ENCODE assay signal across 8 cellular contexts in the genomic region with DNA sequence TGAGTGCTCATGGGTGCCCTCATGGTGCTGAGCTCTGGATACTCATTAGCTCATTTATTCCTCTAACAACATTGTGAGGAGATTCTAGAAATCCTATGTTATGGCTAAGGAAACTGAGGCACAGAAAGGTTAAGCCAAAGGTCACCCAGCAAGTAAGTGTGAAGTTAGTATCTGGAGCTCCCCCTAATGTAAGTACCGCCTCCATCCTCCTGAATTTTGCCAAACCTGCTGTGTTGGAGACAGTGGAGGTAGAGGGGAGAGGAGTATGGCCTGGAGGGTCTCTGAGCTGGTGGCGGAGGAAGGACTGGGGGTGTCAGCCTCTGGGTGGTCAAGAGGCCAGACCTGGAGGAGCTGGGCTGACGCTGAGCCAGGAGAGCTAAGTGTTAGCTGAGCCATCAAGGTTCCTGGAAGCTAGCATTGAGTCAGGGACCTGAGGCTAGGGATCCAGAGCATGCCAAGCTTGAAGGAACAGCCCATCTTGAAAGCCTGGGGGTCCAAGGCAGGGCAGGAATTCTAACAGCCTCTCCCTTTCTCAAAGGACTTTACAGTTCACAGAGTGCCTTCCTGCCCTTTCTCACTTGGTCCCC.
A peak's percentile ranks its signal among the peaks of the same experiment; 100 is the strongest.
DNase-seq lines count a peak whose midpoint lies in the region; ATAC-seq and FAIRE-seq lines count a peak whose summit lies in the region.

No MANE protein-coding gene starts in this region.

- FAIRE-seq in small intestine (lab: Jason Lieb, UNC), result no peak
- no peak for FAIRE-seq in HTR-8/SVneo (lab: Jason Lieb, UNC)

- ATAC-seq in GM18498 (IDR thresholded peaks at IDR 0.05; ENCODE audit: unreplicated experiment), result peak; percentile 0

- WGBS in small intestine, 3 donors, result 87 to 91% (median 87%) methylated on average over 3 of the region's 3 CpGs

- DNase-seq in SJSA1 (ENCODE audit: low read depth in 1 of 2, low spot score in 2 of 2) (no peak), epithelial cell of prostate (ENCODE audit: low read depth, low spot score) (no peak), small intestine (no peak), HTR-8/SVneo (ENCODE audit: insufficient read length, low spot score) (no peak), NCI-H1417 treated with DMSO at 0.1 percent for 48 hours (lab: John Stamatoyannopoulos, UW) (no peak), NCI-H2107 (lab: John Stamatoyannopoulos, UW) (no peak), CD1c-positive myeloid dendritic cell (ENCODE audit: extremely low spot score) (no peak)

- H3K27me3 ChIP-seq in SJSA1 (replicated peaks) (no peaks in the 10 kb centered on the region), small intestine (ENCODE audit: control insufficient read depth in 2 of 2, insufficient read depth in 2 of 2, low read length in 2 of 2) (no peaks in the 10 kb centered on the region)

- H3K27ac ChIP-seq in SJSA1 (peak overlapping the region; percentile 76), epithelial cell of prostate (peak overlapping the region; percentile 77), small intestine (ENCODE audit: low read depth in 1 of 2, low read length in 1 of 2) (peak overlapping the region; percentile 45 to 75)

- no peaks in the 10 kb centered on the region for H3K9me3 ChIP-seq in SJSA1 (replicated peaks)
- H3K9me3 ChIP-seq in small intestine (ENCODE audit: control insufficient read depth, low read depth), result no peaks in the 10 kb centered on the region

- peaks cover 67% of the 10 kb centered on the region for H3K4me1 ChIP-seq in SJSA1 (replicated peaks)
- H3K4me1 ChIP-seq in small intestine (ENCODE audit: control insufficient read depth in 2 of 2, insufficient read depth in 1 of 2, low read depth in 1 of 2, low read length in 1 of 2), result peaks cover 11 to 28% of the 10 kb centered on the region in 2 donors

- H3K36me3 ChIP-seq in SJSA1 (peaks cover 33% of the 10 kb centered on the region), small intestine (ENCODE audit: control insufficient read depth in 2 of 2, insufficient read depth in 2 of 2, low read length in 2 of 2) (peaks cover 0 to under 1% of the 10 kb centered on the region in 2 donors)

- H3K4me3 ChIP-seq in SJSA1, result no peak overlapping the region
- no peak overlapping the region for H3K4me3 ChIP-seq in small intestine (ENCODE audit: low read depth in 1 of 2, low read length in 2 of 2)
